8 cellular contexts compared by ENCODE assay signal in genomic region chr3:62186967-62187366, GRCh38.
A peak's percentile ranks its signal among the peaks of the same experiment; 100 is the strongest.
DNase-seq lines count a peak whose midpoint lies in the region; ATAC-seq, FAIRE-seq and TF ChIP-seq lines count a peak whose summit lies in the region.

No MANE protein-coding gene starts in this region.

- 0% methylated on average over 6 of the region's 6 CpGs for WGBS in K562 (ENCODE audit: insufficient coverage, low coverage, missing lambda C conversion rate)
- 89% methylated on average over 6 of the region's 6 CpGs for WGBS in HepG2 (ENCODE audit: low lambda C conversion rate)

- no peak overlapping the region for H3K4me2 ChIP-seq in K562 (ENCODE audit: insufficient read depth, low read length)
- no peak overlapping the region for H3K4me2 ChIP-seq in HepG2 (ENCODE audit: low read depth, low read length)

- no peak overlapping the region for H2AFZ ChIP-seq in K562 (ENCODE audit: low read depth, low read length)
- no peak overlapping the region for H2AFZ ChIP-seq in HepG2 (ENCODE audit: low read length)

- H3K79me2 ChIP-seq in K562 (ENCODE audit: control insufficient read depth, insufficient read depth, low read length): no peaks in the 10 kb centered on the region
- H3K79me2 ChIP-seq in HepG2 (ENCODE audit: insufficient read depth, low read length): no peaks in the 10 kb centered on the region

- intact Hi-C loops in K562 (cut with micrococcal nuclease): loop anchor here (1.0 kb wide), 1 partner anchor 329 kb away; no protein-coding TSS in a partner anchor
- intact Hi-C loops in HepG2 (cut with micrococcal nuclease; ENCODE audit: unreplicated experiment): loop anchor here (5.0 to 10.0 kb wide), 3 partner anchors 330 to 1432 kb away; partner anchors contain the start of gene PTPRG

- CTCF ChIA-PET in K562 (lab: Yijun Ruan, JAX; ENCODE audit: low intra/inter-chr PET ratio) (no interaction called here), HepG2 (lab: Yijun Ruan, JAX; ENCODE audit: low intra/inter-chr PET ratio, low total read pairs) (no interaction called here)

- FAIRE-seq in K562 (lab: Jason Lieb, UNC): no peak
- peak; percentile 26 for FAIRE-seq in HepG2 (lab: Jason Lieb, UNC)

- TF ChIP-seq RAD21 in K562 (CRISPR knock-in tag; conservative IDR thresholded peaks at IDR 0.05 in 1 of 2, IDR thresholded peaks at IDR 0.05 in 1 of 2): no peak
- TF ChIP-seq RAD21 in HepG2 (CRISPR knock-in tag; IDR thresholded peaks at IDR 0.05): no peak

- TF ChIP-seq CTCF in BE2C (IDR thresholded peaks at IDR 0.05; ENCODE audit: low read depth, low read length) (peak; percentile 59), K562 (IDR thresholded peaks at IDR 0.05 in 2 of 3, conservative IDR thresholded peaks at IDR 0.05 in 1 of 3; ENCODE audit: insufficient read depth in 2 of 3, low read depth in 1 of 3, low read length in 3 of 3) (peak in 2 of 3 experiments; percentile 11 to 31; a peak in 3 of 6 replicates), HepG2 (CRISPR knock-in tag; IDR thresholded peaks at IDR 0.05) (peak; percentile 32; the same call in 1 of the 2 replicates)

- BruUV-seq in K562 (replicated peaks; lab: Mats Ljungman, UMichigan) (no TSS peak), HepG2 (replicated peaks; lab: Mats Ljungman, UMichigan) (no TSS peak)

- H3K9me1 ChIP-seq in K562 (ENCODE audit: control insufficient read depth, insufficient read depth, low read length): no peaks in the 10 kb centered on the region

- no peaks in the 10 kb centered on the region for H3K9me3 ChIP-seq in BE2C
- no peaks in the 10 kb centered on the region for H3K9me3 ChIP-seq in K562 (replicated peaks; ENCODE audit: control insufficient read depth, insufficient read depth, low read depth, low read length)
- H3K9me3 ChIP-seq in HepG2 (ENCODE audit: low read length): no peaks in the 10 kb centered on the region

- POLR2A ChIA-PET in K562 (lab: Yijun Ruan, JAX) (no interaction called here), HepG2 (lab: Yijun Ruan, JAX) (interaction anchor here (1.1 kb wide), 1 partner anchor 625 kb away, joined by 4 read pairs; the partner anchor contains the start of gene PTPRG)

- ATAC-seq in K562 (peak; percentile 37; the same call in 1 of the 3 replicates), HepG2 (0 out of 3 replicates have a peak, but pooled peaks have one; percentile 13), GM21390 (IDR thresholded peaks at IDR 0.05; ENCODE audit: unreplicated experiment) (no peak), GM19397 (IDR thresholded peaks at IDR 0.05; ENCODE audit: unreplicated experiment) (no peak), HG02623 (IDR thresholded peaks at IDR 0.05; ENCODE audit: unreplicated experiment) (no peak)

- H3K27ac ChIP-seq in K562 (ENCODE audit: extremely low read depth, low read depth, low read length): no peak overlapping the region
- H3K27ac ChIP-seq in HepG2 (ENCODE audit: extremely low read length, insufficient read depth, low read length): no peak overlapping the region

- no peak for DNase-seq in BE2C
- peak; percentile 1 for DNase-seq in KG1 (lab: John Stamatoyannopoulos, UW)
- peak; percentile 7 to 11 (median 9) for DNase-seq in K562 (ENCODE audit: extremely low read depth in 1 of 4, low spot score in 3 of 4)
- peak; percentile 7 for DNase-seq in HepG2 (ENCODE audit: low spot score)
- no peak for DNase-seq in NCI-H345 (lab: John Stamatoyannopoulos, UW)

- no peak overlapping the region for H3K9ac ChIP-seq in K562 (ENCODE audit: insufficient read depth in 1 of 2, low read depth in 2 of 2, low read length in 2 of 2)
- H3K9ac ChIP-seq in HepG2 (ENCODE audit: insufficient read depth, low read depth, low read length): no peak overlapping the region

- H3K36me3 ChIP-seq in BE2C: no peaks in the 10 kb centered on the region
- H3K36me3 ChIP-seq in K562 (ENCODE audit: control insufficient read depth, insufficient read depth, low read length): no peaks in the 10 kb centered on the region
- H3K36me3 ChIP-seq in HepG2 (replicated peaks in 1 of 2; ENCODE audit: control insufficient read depth in 1 of 2, insufficient read depth in 2 of 2, low read length in 2 of 2): peaks cover 0 to 5% of the 10 kb centered on the region in 2 experiments; a peak in 3 of 5 replicates

- H3K27me3 ChIP-seq in BE2C (peaks cover 5% of the 10 kb centered on the region), K562 (ENCODE audit: control insufficient read depth in 2 of 2, insufficient read depth in 2 of 2, low read length in 2 of 2) (peaks cover 0 to 10% of the 10 kb centered on the region in 2 experiments; a peak in 2 of 5 replicates), HepG2 (ENCODE audit: control insufficient read depth in 1 of 2, insufficient read depth in 2 of 2, low read length in 2 of 2) (no peaks in the 10 kb centered on the region)

- TF ChIP-seq POLR2A in K562 (conservative IDR thresholded peaks at IDR 0.05) (no peak), HepG2 (IDR thresholded peaks at IDR 0.05; ENCODE audit: insufficient read depth in 1 of 2, low read depth in 2 of 2, low read length in 2 of 2) (no peak)

- H4K20me1 ChIP-seq in K562 (replicated peaks; ENCODE audit: control insufficient read depth, insufficient read depth, low read length): no peaks in the 10 kb centered on the region
- no peaks in the 10 kb centered on the region for H4K20me1 ChIP-seq in HepG2 (ENCODE audit: insufficient read depth, low read length)

- TF ChIP-seq EP300 in K562 (IDR thresholded peaks at IDR 0.05; ENCODE audit: low read length) (no peak), HepG2 (IDR thresholded peaks at IDR 0.05; ENCODE audit: low read depth in 2 of 2, low read length in 2 of 2) (no peak), HepG2 (CRISPR knock-in tag; IDR thresholded peaks at IDR 0.05; ENCODE audit: borderline replicate concordance) (no peak)

- in situ Hi-C loops in K562 (cut with MboI) (no loop called here), HepG2 (cut with HindIII; ENCODE audit: extremely low pct_ligation_motif_present, low pct_unique_long_range_greater_than_20kb) (loop anchor here (25.0 kb wide), 2 partner anchors 325 to 625 kb away; partner anchors contain the start of gene PTPRG)

- H3K4me1 ChIP-seq in BE2C: no peaks in the 10 kb centered on the region
- no peaks in the 10 kb centered on the region for H3K4me1 ChIP-seq in K562 (replicated peaks in 1 of 2; ENCODE audit: control insufficient read depth in 2 of 2, insufficient read depth in 2 of 2, low read length in 2 of 2)
- peaks cover 23% of the 10 kb centered on the region for H3K4me1 ChIP-seq in HepG2 (ENCODE audit: insufficient read depth, low read length)

- H3K4me3 ChIP-seq in BE2C (ENCODE audit: low read depth, low read length) (no peak overlapping the region), K562 (no peak overlapping the region), HepG2 (replicated peaks in 1 of 3; ENCODE audit: insufficient read depth in 1 of 3, low read depth in 2 of 3, low read length in 3 of 3) (no peak overlapping the region)

TF ChIP-seq in K562, 482 proteins besides CTCF, POLR2A, EP300 and RAD21:
- TF ChIP-seq ZBTB11 (CRISPR knock-in tag; IDR thresholded peaks at IDR 0.05) (0 out of 6 replicates have a peak, but pooled peaks of 1 of the 3 experiments have one; percentile 2), BRF1 (IDR thresholded peaks at IDR 0.05; ENCODE audit: borderline replicate concordance, extremely low read depth, insufficient read length) (no peak)

TF ChIP-seq in HepG2, 621 proteins besides CTCF, POLR2A, EP300 and RAD21:
- peak; percentile 82; the same call in 1 of the 2 replicates for TF ChIP-seq ZBTB33 (CRISPR knock-in tag; IDR thresholded peaks at IDR 0.05)
- no peak for TF ChIP-seq PHF21A (CRISPR knock-in tag; IDR thresholded peaks at IDR 0.05)
TF ChIP-seq in HepG2: peak in this region for 1.

Comparison
In these comparisons a context has a peak if more than half of its experiments do, and no peak if none do; other contexts are left out.
1. DNase-seq: peak in KG1 (single experiment), K562 (4 of 4) and HepG2 (single experiment); none in BE2C (single experiment) and NCI-H345 (single experiment).
2. ATAC-seq: peak in K562 (single experiment) and HepG2 (single experiment); none in GM21390 (single experiment), GM19397 (single experiment) and HG02623 (single experiment).
3. Peak in every context shown above with its lines, with median percentiles within 50 percentile points of each other: CTCF ChIP-seq.